In the genomic region with DNA sequence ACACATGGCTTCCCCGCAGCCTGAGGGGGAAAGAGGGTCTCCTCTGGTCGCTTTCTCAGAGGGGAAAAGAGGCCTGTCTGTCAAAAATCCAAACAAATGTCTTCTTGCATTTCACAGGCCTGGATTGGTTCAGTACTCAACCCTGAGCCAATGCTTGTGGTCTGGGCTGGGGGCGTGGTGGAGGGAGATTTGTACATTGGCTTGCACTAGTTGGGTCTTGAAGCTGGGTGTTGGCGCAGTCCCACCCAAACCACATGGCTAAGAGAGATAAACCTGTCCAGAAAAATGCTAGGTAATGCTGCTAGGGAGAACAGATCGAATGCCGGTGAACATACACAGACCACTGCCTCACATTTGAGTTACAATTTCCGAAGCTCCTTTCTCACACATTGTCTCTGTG, we compare ENCODE assay signal across 6 cellular contexts.
"Had no signal": no experiment of that assay in that cellular context is flagged by ENCODE, and none has a peak within 500 bp of the region (broad histone marks: within the 10 kb centered on the region; RNA-seq: fewer than 3 reads in every experiment).

No MANE protein-coding gene starts in this region.

- ATAC-seq: HepG2 had no signal

- H3K27ac ChIP-seq: HL-60 had no signal

- DNase-seq: IMR-90, KBM-7, KG1 had no signal

- FAIRE-seq: HepG2, HTR-8/SVneo had no signal
